In the genomic region with DNA sequence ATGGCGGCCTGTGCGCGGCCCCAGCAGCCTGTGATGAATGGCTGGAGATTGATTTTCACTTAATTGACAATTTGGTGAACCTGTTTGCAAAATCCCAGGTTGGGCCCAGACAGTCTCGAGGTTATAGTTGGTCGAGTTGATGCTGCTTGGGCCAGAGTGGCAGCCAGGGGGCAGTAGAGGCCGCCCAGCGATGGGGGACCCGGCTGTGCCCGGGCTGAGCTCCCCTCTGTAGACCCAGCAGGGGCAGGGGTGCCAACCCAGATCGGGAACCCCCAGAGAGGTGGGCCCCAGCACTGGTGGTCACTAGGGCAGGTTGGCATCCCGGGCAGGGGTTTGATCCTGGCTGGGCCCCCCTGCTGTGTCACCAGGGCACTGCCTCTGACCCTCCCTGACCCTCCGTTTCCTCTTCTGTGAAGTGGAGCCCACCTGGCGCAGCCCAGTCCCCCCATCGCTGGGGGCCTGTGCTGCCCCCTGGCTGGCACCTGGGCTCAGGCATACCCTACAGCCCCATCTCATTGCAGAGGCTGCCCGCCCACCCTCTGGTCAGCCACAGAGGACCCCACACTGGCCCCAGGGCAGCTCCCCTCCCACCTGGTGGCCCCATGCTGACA, we compare ENCODE assay signal across 9 cellular contexts. TPM values are rescaled to one million over a fixed set of nuclear protein-coding genes. Genes with fewer than 3 reads are reported as not detected.
DNase-seq lines count a peak whose midpoint lies in the region; ATAC-seq and TF ChIP-seq lines count a peak whose summit lies in the region.
"Had no signal": no experiment of that assay in that cellular context is flagged by ENCODE, and none has a peak within 500 bp of the region (broad histone marks: within the 10 kb centered on the region; RNA-seq: fewer than 3 reads in every experiment).

No MANE protein-coding gene starts in this region.

- H3K4me3 Mint-ChIP-seq in activated T-helper 1 cell treated with anti-CD3 and anti-CD28 coated beads, Interleukin-12 subunit alpha, Interleukin-12 subunit beta, Interleukin-2, Interleukin-4 antibody, amounts not matched to agents 30 ng/mL and 10 ng/mL and 1 ng/mL, durations not matched to agents 14 hours and 24 hours and 36 hours = no peak overlapping the region

- H3K27me3 Mint-ChIP-seq in activated T-helper 1 cell treated with anti-CD3 and anti-CD28 coated beads, Interleukin-12 subunit alpha, Interleukin-12 subunit beta, Interleukin-2, Interleukin-4 antibody, amounts not matched to agents 30 ng/mL and 10 ng/mL and 1 ng/mL, durations not matched to agents 14 hours and 24 hours and 36 hours (ENCODE audit: insufficient read depth) = peaks cover 8% of the 10 kb centered on the region

- H3K9me3 ChIP-seq in NT2/D1 (ENCODE audit: insufficient read depth, low read length) (no peaks in the 10 kb centered on the region), heart right ventricle (peaks cover 0 to 10% (median 0%) of the 10 kb centered on the region in 11 donors)

- ATAC-seq in heart right ventricle = peak in 7 of 8 donors; percentile 25 to 79 (median 71)
- no peak for ATAC-seq in GM21360 (IDR thresholded peaks at IDR 0.05; ENCODE audit: unreplicated experiment)
- no peak for ATAC-seq in HG03439 (IDR thresholded peaks at IDR 0.05; ENCODE audit: unreplicated experiment)

- H3K36me3 ChIP-seq in GM06990 (ENCODE audit: control insufficient read depth, insufficient read depth, low read length) (no peaks in the 10 kb centered on the region), NT2/D1 (ENCODE audit: insufficient read depth, insufficient read length, low read length) (no peaks in the 10 kb centered on the region), heart right ventricle (no peaks in the 10 kb centered on the region)

- peak overlapping the region; percentile 34 for H3K9ac ChIP-seq in NT2/D1 (ENCODE audit: insufficient read length, low read depth)

- H3K4me1 Mint-ChIP-seq in activated T-helper 1 cell treated with anti-CD3 and anti-CD28 coated beads, Interleukin-12 subunit alpha, Interleukin-12 subunit beta, Interleukin-2, Interleukin-4 antibody, amounts not matched to agents 30 ng/mL and 10 ng/mL and 1 ng/mL, durations not matched to agents 14 hours and 24 hours and 36 hours (ENCODE audit: low read depth) = no peaks in the 10 kb centered on the region

- no peak overlapping the region for H3K4me3 ChIP-seq in GM06990 (replicated peaks; ENCODE audit: low read depth, low read length)
- no peak overlapping the region for H3K4me3 ChIP-seq in NT2/D1 (ENCODE audit: insufficient read length, low read depth)
- no peak overlapping the region for H3K4me3 ChIP-seq in heart right ventricle

- 27% methylated on average over 15 of the region's 15 CpGs for WGBS in heart right ventricle, 2 donors

- no peaks in the 10 kb centered on the region for H3K9me3 Mint-ChIP-seq in activated T-helper 1 cell treated with anti-CD3 and anti-CD28 coated beads, Interleukin-12 subunit alpha, Interleukin-12 subunit beta, Interleukin-2, Interleukin-4 antibody, amounts not matched to agents 30 ng/mL and 10 ng/mL and 1 ng/mL, durations not matched to agents 14 hours and 24 hours and 36 hours

- H3K27ac Mint-ChIP-seq in activated T-helper 1 cell treated with anti-CD3 and anti-CD28 coated beads, Interleukin-12 subunit alpha, Interleukin-12 subunit beta, Interleukin-2, Interleukin-4 antibody, amounts not matched to agents 30 ng/mL and 10 ng/mL and 1 ng/mL, durations not matched to agents 14 hours and 24 hours and 36 hours = no peak overlapping the region

- H3K27me3 ChIP-seq in GM06990 (replicated peaks; ENCODE audit: control insufficient read depth, insufficient read depth, low read length) (peaks cover 1% of the 10 kb centered on the region; the same call in 1 of the 2 replicates), NT2/D1 (ENCODE audit: insufficient read depth, insufficient read length) (peaks cover 4% of the 10 kb centered on the region), heart right ventricle (peaks cover 0 to 44% (median 29%) of the 10 kb centered on the region in 7 donors)

- TF ChIP-seq CTCF in GM06990 (IDR thresholded peaks at IDR 0.05; ENCODE audit: insufficient read depth, low read length, poor library complexity, severe bottlenecking) (peak; percentile 91), heart right ventricle (IDR thresholded peaks at IDR 0.05) (peak; percentile 50 to 80 (median 68))

- DNase-seq in GM06990 (ENCODE audit: extremely low read depth, insufficient read length) (peak; percentile 40), NT2/D1 (ENCODE audit: low read depth, low spot score) (no peak), heart right ventricle (peak in 1 of 2 donors; percentile 34), amniotic stem cell (lab: John Stamatoyannopoulos, UW) (no peak)
- peak; percentile 24 for DNase-seq in activated T-helper 1 cell treated with anti-CD3 and anti-CD28 coated beads, Interleukin-12 subunit alpha, Interleukin-12 subunit beta, Interleukin-2, Interleukin-4 antibody, amounts not matched to agents 30 ng/mL and 10 ng/mL and 1 ng/mL, durations not matched to agents 14 hours and 24 hours and 36 hours (ENCODE audit: low spot score)
- DNase-seq in stimulated activated CD4-positive, alpha-beta T cell treated with anti-CD3 and anti-CD28 coated beads, Interleukin-1b, Interleukin-23, amount 100 ng/mL, for 4 hours (ENCODE audit: low read depth in 2 of 2) = peak; percentile 42 to 45

- H3K27ac ChIP-seq in heart right ventricle = no peak overlapping the region

- peaks cover 39% of the 10 kb centered on the region for H3K4me1 ChIP-seq in NT2/D1 (ENCODE audit: insufficient read depth, insufficient read length)
- H3K4me1 ChIP-seq in heart right ventricle = no peaks in the 10 kb centered on the region

- intact Hi-C loops in activated T-helper 1 cell treated with anti-CD3 and anti-CD28 coated beads, Interleukin-12 subunit alpha, Interleukin-12 subunit beta, Interleukin-2, Interleukin-4 antibody, amounts not matched to agents 30 ng/mL and 10 ng/mL and 1 ng/mL, durations not matched to agents 14 hours and 24 hours and 36 hours (cut with micrococcal nuclease) = loop anchor here (5.0 kb wide), 1 partner anchor 97 kb away; no protein-coding TSS in a partner anchor
- intact Hi-C loops in heart right ventricle (cut with DNase I) = loop anchor here in 9 of 10 donors (1.0 to 10.0 kb wide), 5 partner anchors 112 to 117 kb away; no protein-coding TSS in a partner anchor

- no peaks in the 10 kb centered on the region for H3K36me3 Mint-ChIP-seq in activated T-helper 1 cell treated with anti-CD3 and anti-CD28 coated beads, Interleukin-12 subunit alpha, Interleukin-12 subunit beta, Interleukin-2, Interleukin-4 antibody, amounts not matched to agents 30 ng/mL and 10 ng/mL and 1 ng/mL, durations not matched to agents 14 hours and 24 hours and 36 hours (ENCODE audit: low read depth)

RNA-seq across cellular contexts. Expression of gene LHX3, which starts 34.5 kb away (rescaled TPM):
- not detected in 2 replicates for total RNA-seq in activated T-helper 1 cell treated with anti-CD3 and anti-CD28 coated beads, Interleukin-12 subunit alpha, Interleukin-12 subunit beta, Interleukin-2, Interleukin-4 antibody, amounts not matched to agents 30 ng/mL and 10 ng/mL and 1 ng/mL, durations not matched to agents 14 hours and 24 hours and 36 hours
- not detected for total RNA-seq in heart right ventricle
- polyA plus RNA-seq in heart right ventricle = not detected
- total RNA-seq: T-helper 1 cell treated with Interleukin-12 subunit alpha and Interleukin-12 subunit beta and Interleukin-4 antibody, amounts not matched to agents 30 ng/mL and 1 ng/mL, for 36 hours had no signal

RNA-seq across cellular contexts. Expression of gene TMEM250, which starts 51.7 kb away (rescaled TPM):
- total RNA-seq in activated T-helper 1 cell treated with anti-CD3 and anti-CD28 coated beads, Interleukin-12 subunit alpha, Interleukin-12 subunit beta, Interleukin-2, Interleukin-4 antibody, amounts not matched to agents 30 ng/mL and 10 ng/mL and 1 ng/mL, durations not matched to agents 14 hours and 24 hours and 36 hours = 50.1 and 51.5 TPM in 2 replicates
- total RNA-seq in heart right ventricle = 10 to 100 TPM; 12.7 to 24.3 (median 15.4) TPM
- 10 to 100 TPM in 1 of 2 donors, 1 to 10 TPM in 1; 9.7 to 26.4 TPM for polyA plus RNA-seq in heart right ventricle

Comparison
In these comparisons a context has a peak if more than half of its experiments do, and no peak if none do; other contexts are left out.
1. DNase-seq: peak in GM06990 (single experiment), activated T-helper 1 cell treated with anti-CD3 and anti-CD28 coated beads, Interleukin-12 subunit alpha, Interleukin-12 subunit beta, Interleukin-2, Interleukin-4 antibody, amounts not matched to agents 30 ng/mL and 10 ng/mL and 1 ng/mL, durations not matched to agents 14 hours and 24 hours and 36 hours (single experiment) and stimulated activated CD4-positive, alpha-beta T cell treated with anti-CD3 and anti-CD28 coated beads, Interleukin-1b, Interleukin-23, amount 100 ng/mL, for 4 hours (2 of 2); none in NT2/D1 (single experiment) and amniotic stem cell (single experiment).
2. ATAC-seq: peak in heart right ventricle (7 of 8); none in GM21360 (single experiment) and HG03439 (single experiment).